Comparison of ENCODE assay signal across 8 cellular contexts in the genomic region with DNA sequence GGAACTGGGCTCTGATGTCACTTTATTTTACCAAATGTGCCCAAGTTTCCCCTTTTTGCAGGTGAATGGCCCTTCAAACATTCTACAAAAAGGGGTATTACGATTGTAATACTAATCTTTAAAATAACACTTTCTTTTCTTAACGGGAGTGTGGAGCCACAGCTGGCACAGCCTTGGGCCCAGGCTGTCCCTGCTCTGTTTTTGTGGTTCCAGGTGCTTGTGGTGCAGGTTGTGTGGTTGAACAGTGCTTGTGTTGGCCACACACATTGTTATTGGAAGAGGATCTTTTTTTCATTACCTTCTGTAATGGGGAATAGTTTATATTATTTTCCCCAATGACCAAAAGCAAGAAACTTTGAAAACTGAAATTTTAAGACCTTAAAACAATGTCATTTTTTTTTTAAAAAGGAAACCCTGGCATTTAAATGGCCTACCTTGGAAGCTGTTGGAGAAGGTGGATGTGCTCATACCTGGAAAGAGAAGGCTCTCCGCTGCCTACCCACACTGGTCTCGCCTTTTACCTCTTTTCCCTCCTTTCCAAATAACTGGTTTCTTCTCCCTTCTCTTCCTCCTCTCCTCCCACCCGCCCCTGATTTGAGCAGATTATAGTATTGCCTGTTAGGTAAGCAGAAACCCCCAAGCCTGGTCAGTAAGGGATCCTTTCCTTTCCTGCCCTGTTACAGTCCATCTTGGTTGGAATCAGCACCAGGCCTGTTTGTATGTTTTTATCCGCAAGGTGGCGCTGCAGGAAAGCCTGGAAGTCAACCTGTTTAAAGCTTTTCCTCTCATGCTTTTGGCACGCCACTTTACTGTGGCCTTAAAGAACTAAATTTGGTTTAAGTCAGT. TPM values are rescaled to one million over a fixed set of nuclear protein-coding genes. Genes with fewer than 3 reads are reported as not detected.
DNase-seq lines count a peak whose midpoint lies in the region; ATAC-seq lines count a peak whose summit lies in the region.

No MANE protein-coding gene starts in this region.

- peak; percentile 89 for ATAC-seq in GM18498 (IDR thresholded peaks at IDR 0.05; ENCODE audit: unreplicated experiment)
- peak; percentile 74 for ATAC-seq in HG03039 (IDR thresholded peaks at IDR 0.05; ENCODE audit: unreplicated experiment)
- peak; percentile 94 for ATAC-seq in left lobe of liver

- DNase-seq in A172 (ENCODE audit: low spot score) (peak; percentile 64), NCI-H2227 (lab: John Stamatoyannopoulos, UW; ENCODE audit: unreplicated experiment) (peak; percentile 76), cerebellum (ENCODE audit: low spot score) (peak; percentile 61), left lobe of liver (ENCODE audit: low spot score) (peak; percentile 78)
- DNase-seq in activated CD4-positive, alpha-beta T cell treated with anti-CD3 and anti-CD28 coated beads for 24 hours (ENCODE audit: low read depth in 2 of 2), result peak; percentile 78 to 83
- peak; percentile 73 to 85 for DNase-seq in stimulated activated CD4-positive, alpha-beta T cell treated with anti-CD3 and anti-CD28 coated beads, Interleukin-4, amount 100 ng/mL, for 48 hours (ENCODE audit: low read depth in 2 of 2)

RNA-seq across cellular contexts. Expression of gene HADH, which starts 28.6 kb away (rescaled TPM):
- total RNA-seq in A172 (2014; rRNA removed; shearing (Covaris generic)), result 7.7 and 10.8 TPM in 2 replicates
- 17.5 TPM for total RNA-seq in cerebellum
- 127 TPM for total RNA-seq in left lobe of liver

Comparison
In these comparisons a context has a peak if more than half of its experiments do, and no peak if none do; other contexts are left out.
1. Peak in every context shown above with its lines: DNase-seq and ATAC-seq.